Comparison of ENCODE assay signal across 14 cellular contexts in the genomic region with DNA sequence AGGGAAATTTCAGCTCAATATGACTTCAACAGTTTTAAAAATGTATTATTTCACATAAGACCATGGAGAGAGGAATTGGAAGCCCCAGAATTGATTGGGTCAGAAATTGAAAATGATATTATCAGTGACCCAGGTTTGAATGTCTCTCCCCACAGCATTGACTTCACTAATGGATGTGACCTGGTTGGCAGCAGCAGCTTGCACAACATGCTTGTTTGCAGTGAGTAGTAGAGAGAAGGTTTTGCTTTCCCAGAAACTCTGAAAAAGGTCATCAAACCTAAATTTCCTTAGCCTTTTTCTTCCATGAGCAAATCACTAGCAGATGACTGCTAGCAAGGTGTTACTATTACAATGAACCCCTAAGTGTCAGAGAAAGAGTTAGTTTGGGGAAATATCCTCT. TPM values are rescaled to one million over a fixed set of nuclear protein-coding genes. Genes with fewer than 3 reads are reported as not detected.
"Had no signal": no experiment of that assay in that cellular context is flagged by ENCODE, and none has a peak within 500 bp of the region (broad histone marks: within the 10 kb centered on the region; RNA-seq: fewer than 3 reads in every experiment).

No MANE protein-coding gene starts in this region.

RNA-seq across cellular contexts. Expression of gene NUTM2B, which starts 39.7 kb away (rescaled TPM):
- total RNA-seq: kidney epithelial cell had no signal

RNA-seq across cellular contexts. Expression of gene SFTPA1, which starts 52.5 kb away (rescaled TPM):
- total RNA-seq: hepatocyte; kidney; kidney epithelial cell; left colon; left ventricle myocardium inferior; liver; lower leg skin; lung microvascular endothelial cell; mammary epithelial cell; mesenteric fat pad; mesothelial cell of epicardium; mononuclear cell; myocyte; naive thymus-derived CD4-positive, alpha-beta T cell had no signal
